ENCODE assay signal across 21 cellular contexts in the genomic region with DNA sequence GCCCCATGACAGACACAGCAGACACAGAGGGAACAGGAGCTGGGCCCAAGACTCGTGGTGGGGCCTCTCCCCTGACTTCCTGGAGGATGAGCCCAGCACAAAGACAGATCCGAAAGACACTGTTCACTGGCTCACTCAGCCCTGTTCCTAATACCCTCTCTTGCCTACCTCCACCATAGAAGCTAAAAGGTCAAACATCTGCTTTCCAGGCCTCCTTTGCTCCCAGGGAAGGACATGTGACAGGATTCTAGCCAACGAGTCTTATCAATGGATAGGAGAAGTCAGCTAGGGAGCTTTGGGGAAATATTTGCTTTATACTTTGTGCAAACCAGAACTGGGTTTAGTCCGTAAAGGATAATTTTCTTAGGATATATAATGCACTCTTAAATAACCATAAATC. TPM values are rescaled to one million over a fixed set of nuclear protein-coding genes. Genes with fewer than 3 reads are reported as not detected.
DNase-seq lines count a peak whose midpoint lies in the region; ATAC-seq and TF ChIP-seq lines count a peak whose summit lies in the region.
"Had no signal": no experiment of that assay in that cellular context is flagged by ENCODE, and none has a peak within 500 bp of the region (broad histone marks: within the 10 kb centered on the region; RNA-seq: fewer than 3 reads in every experiment).

No MANE protein-coding gene starts in this region.

- ATAC-seq in gastroesophageal sphincter: no peak
- ATAC-seq in HG03039 (IDR thresholded peaks at IDR 0.05; ENCODE audit: unreplicated experiment): no peak
- no peak for ATAC-seq in HG02840 (IDR thresholded peaks at IDR 0.05; ENCODE audit: low FRiP score, unreplicated experiment)
- ATAC-seq: CD8-positive, alpha-beta T cell; HepG2 had no signal

- H3K9me3 ChIP-seq in SK-N-SH: no peaks in the 10 kb centered on the region
- H3K9me3 ChIP-seq in gastroesophageal sphincter: no peaks in the 10 kb centered on the region
- no peaks in the 10 kb centered on the region for H3K9me3 ChIP-seq in transverse colon
- H3K9me3 ChIP-seq in effector memory CD4-positive, alpha-beta T cell (ENCODE audit: control insufficient read depth, low read length): no peaks in the 10 kb centered on the region
- H3K9me3 ChIP-seq: BLaER1 had no signal

- H3K36me3 ChIP-seq in SK-N-SH (replicated peaks in 1 of 2; ENCODE audit: control insufficient read depth in 1 of 2, insufficient read depth in 2 of 2, low read length in 1 of 2): no peaks in the 10 kb centered on the region
- no peaks in the 10 kb centered on the region for H3K36me3 ChIP-seq in gastroesophageal sphincter
- H3K36me3 ChIP-seq in transverse colon: no peaks in the 10 kb centered on the region
- no peaks in the 10 kb centered on the region for H3K36me3 ChIP-seq in effector memory CD4-positive, alpha-beta T cell (ENCODE audit: control insufficient read depth, insufficient read depth, low read length)
- H3K36me3 ChIP-seq: BLaER1 had no signal

- CTCF ChIA-PET in SK-N-SH (lab: Yijun Ruan, JAX): interaction anchor here (0.9 to 3.0 kb wide), 8 partner anchors 9 to 358 kb away, joined by 3 to 27 read pairs (median 4); no protein-coding TSS in a partner anchor

- POLR2A ChIA-PET in SK-N-SH (lab: Yijun Ruan, JAX): interaction anchor here (1.3 to 2.5 kb wide), 4 partner anchors 8 to 58 kb away, joined by 6 to 13 read pairs (median 7); a partner anchor contains a TSS

- in situ Hi-C loops in transverse colon (cut with MboI; ENCODE audit: low pct_ligation_motif_present in 1 of 4, low pct_unique_long_range_greater_than_20kb in 1 of 4, low sequenced_read_pairs in 3 of 4): no loop called here

- peak overlapping the region in 1 of 2 experiments; percentile 98; a peak in 2 of 4 replicates for H3K27ac ChIP-seq in SK-N-SH (ENCODE audit: low read depth in 2 of 2, low read length in 1 of 2)
- H3K27ac ChIP-seq in gastroesophageal sphincter: peak overlapping the region; percentile 1 to 83 (median 73)
- peak overlapping the region; percentile 48 to 79 (median 66) for H3K27ac ChIP-seq in transverse colon
- no peak overlapping the region for H3K27ac ChIP-seq in effector memory CD4-positive, alpha-beta T cell (ENCODE audit: insufficient read depth, low read length, poor library complexity, severe bottlenecking)
- H3K27ac ChIP-seq: BLaER1 had no signal

- no peaks in the 10 kb centered on the region for H3K36me3 Mint-ChIP-seq in neural crest cell (ENCODE audit: low read depth)
- H3K36me3 Mint-ChIP-seq: CD8-positive, alpha-beta T cell had no signal

- H3F3A ChIP-seq in SK-N-SH (replicated peaks; ENCODE audit: insufficient read depth): peaks cover 13% of the 10 kb centered on the region

- no peaks in the 10 kb centered on the region for H3K9me3 Mint-ChIP-seq in neural crest cell
- H3K9me3 Mint-ChIP-seq: CD8-positive, alpha-beta T cell had no signal

- DNase-seq in SK-N-SH: peak; percentile 61
- no peak for DNase-seq in neural crest cell (ENCODE audit: low read depth, low spot score)
- DNase-seq in transverse colon: no peak
- DNase-seq in effector memory CD4-positive, alpha-beta T cell: no peak
- DNase-seq: Calu3; CD8-positive, alpha-beta T cell; GF-D8; GOT3; KG1; NCI-H1105 treated with DMSO at 0.1 percent for 48 hours; NCI-H1694 treated with DMSO at 0.1 percent for 48 hours; NCI-H510A treated with DMSO at 0.1 percent for 48 hours; NCI-H774; OCI-M1; RPMI8226; SIG-M5 had no signal

- TF ChIP-seq EP300 in SK-N-SH (IDR thresholded peaks at IDR 0.05; ENCODE audit: borderline replicate concordance in 1 of 2, low read depth in 1 of 2, low read length in 1 of 2) (peak in 1 of 2 experiments; percentile 77; a peak in 2 of 4 replicates), gastroesophageal sphincter (IDR thresholded peaks at IDR 0.05) (no peak), transverse colon (IDR thresholded peaks at IDR 0.05; ENCODE audit: low read depth) (no peak)

- no peak overlapping the region for H3K4me3 ChIP-seq in SK-N-SH (ENCODE audit: low read depth in 2 of 2, low read length in 1 of 2)
- H3K4me3 ChIP-seq in gastroesophageal sphincter: no peak overlapping the region
- H3K4me3 ChIP-seq in transverse colon: no peak overlapping the region
- H3K4me3 ChIP-seq in effector memory CD4-positive, alpha-beta T cell (ENCODE audit: insufficient read depth, low read depth, low read length, poor library complexity, severe bottlenecking): no peak overlapping the region
- H3K4me3 ChIP-seq: BLaER1 had no signal

- intact Hi-C loops in transverse colon (cut with DNase I; ENCODE audit: low total_unique reads): no loop called here

- 0 out of 2 replicates have a peak overlapping the region, but pooled peaks have one; percentile 17 for H3K4me2 ChIP-seq in SK-N-SH
- H3K4me2 ChIP-seq: BLaER1 had no signal

- H3K4me3 Mint-ChIP-seq in neural crest cell: peak overlapping the region; percentile 11
- H3K4me3 Mint-ChIP-seq: CD8-positive, alpha-beta T cell had no signal

- H3K79me2 ChIP-seq in SK-N-SH (ENCODE audit: insufficient read depth): no peaks in the 10 kb centered on the region

- H3K9me2 ChIP-seq in SK-N-SH: no peaks in the 10 kb centered on the region

- no peak overlapping the region for H3K9ac ChIP-seq in SK-N-SH
- H3K9ac ChIP-seq: BLaER1 had no signal

- TF ChIP-seq POLR2A in gastroesophageal sphincter (IDR thresholded peaks at IDR 0.05) (no peak), transverse colon (IDR thresholded peaks at IDR 0.05) (no peak)

- TF ChIP-seq RAD21 in SK-N-SH (IDR thresholded peaks at IDR 0.05; ENCODE audit: low read length): no peak

- no peak for TF ChIP-seq CTCF in SK-N-SH (IDR thresholded peaks at IDR 0.05)
- TF ChIP-seq CTCF in gastroesophageal sphincter (IDR thresholded peaks at IDR 0.05): no peak
- TF ChIP-seq CTCF in neural crest cell (conservative IDR thresholded peaks at IDR 0.05): no peak
- no peak for TF ChIP-seq CTCF in transverse colon (IDR thresholded peaks at IDR 0.05)

- peaks cover 16% of the 10 kb centered on the region for H3K27me3 Mint-ChIP-seq in neural crest cell (ENCODE audit: low read depth)

- peak overlapping the region; percentile 62; the same call in 1 of the 2 replicates for H2AFZ ChIP-seq in SK-N-SH (ENCODE audit: low read depth)

- H3K27ac Mint-ChIP-seq in neural crest cell (ENCODE audit: unreplicated experiment): peak overlapping the region; percentile 25
- H3K27ac Mint-ChIP-seq: CD8-positive, alpha-beta T cell had no signal

- peaks cover 51% of the 10 kb centered on the region for H3K4me1 Mint-ChIP-seq in neural crest cell

- WGBS in SK-N-SH (ENCODE audit: low lambda C conversion rate): 50% methylated on average over 4 of the region's 4 CpGs
- WGBS in gastroesophageal sphincter (ENCODE audit: low coverage in 1 of 2), 2 donors: 39 to 82% methylated on average over 3 to 4 of the region's 4 CpGs
- 0 to 68% methylated on average over 1 to 4 of the region's 4 CpGs for WGBS in transverse colon (ENCODE audit: low coverage in 1 of 2), 2 donors

- H3K27me3 ChIP-seq in SK-N-SH (ENCODE audit: insufficient read depth): no peaks in the 10 kb centered on the region
- no peaks in the 10 kb centered on the region for H3K27me3 ChIP-seq in gastroesophageal sphincter
- peaks cover under 1% of the 10 kb centered on the region for H3K27me3 ChIP-seq in transverse colon
- H3K27me3 ChIP-seq in effector memory CD4-positive, alpha-beta T cell (replicated peaks; ENCODE audit: control insufficient read depth, insufficient read depth, low read length, poor library complexity, severe bottlenecking): no peaks in the 10 kb centered on the region

- H4K20me1 ChIP-seq in SK-N-SH (ENCODE audit: insufficient read depth): no peaks in the 10 kb centered on the region
- H4K20me1 ChIP-seq: BLaER1 had no signal

- peaks cover 31 to 40% of the 10 kb centered on the region in 2 experiments for H3K4me1 ChIP-seq in SK-N-SH (ENCODE audit: control insufficient read depth in 1 of 2, insufficient read depth in 2 of 2, low read depth in 1 of 2, low read length in 1 of 2)
- H3K4me1 ChIP-seq in gastroesophageal sphincter: peaks cover 2 to 63% (median 11%) of the 10 kb centered on the region in 3 donors
- H3K4me1 ChIP-seq in transverse colon: peaks cover 0 to 16% (median 3%) of the 10 kb centered on the region in 4 donors
- no peaks in the 10 kb centered on the region for H3K4me1 ChIP-seq in effector memory CD4-positive, alpha-beta T cell (ENCODE audit: control insufficient read depth, insufficient read depth, low read length, poor library complexity, severe bottlenecking)

TF ChIP-seq in SK-N-SH, 30 proteins besides CTCF, POLR2A, EP300 and RAD21:
- TF ChIP-seq, protein P1, sequence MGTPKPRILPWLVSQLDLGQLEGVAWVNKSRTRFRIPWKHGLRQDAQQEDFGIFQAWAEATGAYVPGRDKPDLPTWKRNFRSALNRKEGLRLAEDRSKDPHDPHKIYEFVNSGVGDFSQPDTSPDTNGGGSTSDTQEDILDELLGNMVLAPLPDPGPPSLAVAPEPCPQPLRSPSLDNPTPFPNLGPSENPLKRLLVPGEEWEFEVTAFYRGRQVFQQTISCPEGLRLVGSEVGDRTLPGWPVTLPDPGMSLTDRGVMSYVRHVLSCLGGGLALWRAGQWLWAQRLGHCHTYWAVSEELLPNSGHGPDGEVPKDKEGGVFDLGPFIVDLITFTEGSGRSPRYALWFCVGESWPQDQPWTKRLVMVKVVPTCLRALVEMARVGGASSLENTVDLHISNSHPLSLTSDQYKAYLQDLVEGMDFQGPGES (IDR thresholded peaks at IDR 0.05; ENCODE audit: low read depth, low read length): no peak
- TF ChIP-seq GATA2 (CRISPR knock-in tag; IDR thresholded peaks at IDR 0.05) (peak; percentile 43; the same call in 1 of the 2 replicates), RCOR1 (IDR thresholded peaks at IDR 0.05; ENCODE audit: low read length) (no peak), YY1 (IDR thresholded peaks at IDR 0.05; ENCODE audit: low read depth) (no peak), FOXM1 (IDR thresholded peaks at IDR 0.05; ENCODE audit: low read depth) (no peak), FOXJ3 (CRISPR knock-in tag; IDR thresholded peaks at IDR 0.05) (0 out of 2 replicates have a peak, but pooled peaks have one; percentile 14), NRF1 (IDR thresholded peaks at IDR 0.05; ENCODE audit: low read depth, low read length) (no peak)
TF ChIP-seq in SK-N-SH: peak in this region for 2.

RNA-seq across cellular contexts. Expression of a gene that starts 8.4 kb away (rescaled TPM):
- 61.9 and 85.1 TPM in 2 replicates for polyA plus RNA-seq in SK-N-SH (2012; rRNA removed)
- polyA plus RNA-seq in SK-N-SH (2012; cell fraction: cytosol; rRNA removed): 62.2 and 80.3 TPM in 2 replicates
- polyA plus RNA-seq in SK-N-SH (2012; cell fraction: nucleus; rRNA removed): 63.2 and 66.2 TPM in 2 replicates
- total RNA-seq in gastroesophageal sphincter (100 to 1,000 TPM in 3 of 4 donors, 10 to 100 TPM in 1; 89.1 to 274 (median 151) TPM), neural crest cell (4.2 and 4.3 TPM in 2 replicates), transverse colon (10 to 100 TPM; 23.6 to 49.4 (median 38.0) TPM)
- total RNA-seq: Calu3, HepG2 had no signal
- polyA plus RNA-seq: HepG2 had no signal
